Comparison of ENCODE assay signal across 10 cellular contexts in the genomic region with DNA sequence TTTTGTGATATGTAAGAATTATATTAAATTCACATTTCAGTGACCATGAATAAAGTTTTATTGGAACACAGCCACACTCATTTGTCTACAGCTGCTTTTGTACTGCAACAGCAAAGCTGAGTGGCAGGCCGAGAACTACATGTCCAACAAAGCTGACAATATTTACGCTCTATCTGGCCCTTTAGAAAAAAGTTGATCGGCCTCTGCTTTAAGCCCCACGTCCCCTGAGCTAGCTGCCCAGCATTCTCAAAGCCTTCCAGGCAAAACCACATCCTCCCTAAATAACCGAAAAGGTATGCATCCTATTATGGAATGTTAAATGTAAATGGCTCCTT. TPM values are rescaled to one million over a fixed set of nuclear protein-coding genes. Genes with fewer than 3 reads are reported as not detected.
A peak's percentile ranks its signal among the peaks of the same experiment; 100 is the strongest.
DNase-seq lines count a peak whose midpoint lies in the region; TF ChIP-seq lines count a peak whose summit lies in the region.
"Had no signal": no experiment of that assay in that cellular context is flagged by ENCODE, and none has a peak within 500 bp of the region (broad histone marks: within the 10 kb centered on the region; RNA-seq: fewer than 3 reads in every experiment).

No MANE protein-coding gene starts in this region.

- no peak overlapping the region for H4K8ac ChIP-seq in neuronal stem cell (ENCODE audit: low read depth, low read length)

- H3K79me1 ChIP-seq in neuronal stem cell (ENCODE audit: low read depth, low read length): peaks cover 2% of the 10 kb centered on the region

- peaks cover 96% of the 10 kb centered on the region for H3K4me1 Mint-ChIP-seq in chondrocyte (ENCODE audit: low read depth)

- no peak overlapping the region for H3K14ac ChIP-seq in neuronal stem cell (ENCODE audit: low read length)

- H2AFZ ChIP-seq in neuronal stem cell (ENCODE audit: low read length): no peak overlapping the region

- H2BK120ac ChIP-seq in neuronal stem cell (ENCODE audit: low read depth, low read length): no peak overlapping the region

- H3K4me3 ChIP-seq in neuronal stem cell (ENCODE audit: low read length in 2 of 2) (no peak overlapping the region), ascending aorta (no peak overlapping the region)

- H3K9ac ChIP-seq in neuronal stem cell (ENCODE audit: low read depth, low read length, poor library complexity): peak overlapping the region; percentile 34

- no peak overlapping the region for H2BK12ac ChIP-seq in neuronal stem cell (ENCODE audit: low read length)

- no peaks in the 10 kb centered on the region for H3K27me3 Mint-ChIP-seq in chondrocyte (ENCODE audit: low read depth)

- no CpG with 5 or more reads among the region's 5 CpGs for WGBS in neuronal stem cell (ENCODE audit: extremely low coverage in 2 of 2, insufficient read length in 2 of 2, insufficient replicate concordance in 1 of 2), 2 donors

- H3K27ac ChIP-seq in neuronal stem cell (replicated peaks; ENCODE audit: low read length) (no peak overlapping the region), ascending aorta (peak overlapping the region in 1 of 2 donors; percentile 38)

- H3K4me1 ChIP-seq in neuronal stem cell (ENCODE audit: control insufficient read depth in 2 of 2, insufficient read depth in 1 of 2, low read depth in 1 of 2, low read length in 2 of 2) (peaks cover 54 to 62% of the 10 kb centered on the region in 2 donors), ascending aorta (peaks cover 6 to 19% of the 10 kb centered on the region in 2 donors)

- H3K36me3 ChIP-seq in neuronal stem cell (replicated peaks in 1 of 2; ENCODE audit: control insufficient read depth in 2 of 2, insufficient read depth in 2 of 2, low read length in 2 of 2) (peaks cover 51 to 95% of the 10 kb centered on the region in 2 donors), ascending aorta (no peaks in the 10 kb centered on the region)

- H3K4ac ChIP-seq in neuronal stem cell (ENCODE audit: low read length): no peak overlapping the region

- no peak overlapping the region for H4K91ac ChIP-seq in neuronal stem cell (ENCODE audit: low read depth, low read length, poor library complexity)

- H3K27me3 ChIP-seq in neuronal stem cell (ENCODE audit: control insufficient read depth in 3 of 3, insufficient read depth in 3 of 3, low read depth in 1 of 3, low read length in 3 of 3) (no peaks in the 10 kb centered on the region), ascending aorta (no peaks in the 10 kb centered on the region)

- no peak overlapping the region for H3K18ac ChIP-seq in neuronal stem cell (ENCODE audit: low read length)

- peaks cover 7% of the 10 kb centered on the region for H3K36me3 Mint-ChIP-seq in chondrocyte (ENCODE audit: low read depth)

- H2AK5ac ChIP-seq in neuronal stem cell (ENCODE audit: low read depth, low read length): no peak overlapping the region

- no peak overlapping the region for H2BK15ac ChIP-seq in neuronal stem cell (ENCODE audit: low read length)

- H2BK5ac ChIP-seq in neuronal stem cell (ENCODE audit: low read length): no peak overlapping the region

- intact Hi-C loops in ascending aorta (cut with DNase I): loop anchor here (10.0 kb wide), 1 partner anchor 1455 kb away; no protein-coding TSS in a partner anchor

- no peaks in the 10 kb centered on the region for H3K9me3 Mint-ChIP-seq in chondrocyte (ENCODE audit: low read depth)

- H3K27ac Mint-ChIP-seq in chondrocyte (ENCODE audit: unreplicated experiment): peak overlapping the region; percentile 85

- TF ChIP-seq CTCF in chondrocyte (IDR thresholded peaks at IDR 0.05): no peak
- TF ChIP-seq CTCF in ascending aorta (IDR thresholded peaks at IDR 0.05): no peak

- DNase-seq in Daoy (ENCODE audit: low read depth): peak; percentile 83
- peak; percentile 84 for DNase-seq in RPMI7951 (ENCODE audit: low read depth)
- DNase-seq in chondrocyte (ENCODE audit: low spot score): no peak
- DNase-seq in neuronal stem cell (ENCODE audit: low spot score): no peak
- DNase-seq in ascending aorta (ENCODE audit: low spot score in 2 of 2): no peak
- no peak for DNase-seq in SHP77 treated with DMSO at 0.1 percent for 48 hours (lab: John Stamatoyannopoulos, UW)
- no peak for DNase-seq in AG20443 (ENCODE audit: low spot score)
- DNase-seq in NCI-H2196 treated with DMSO at 0.1 percent for 48 hours (lab: John Stamatoyannopoulos, UW; ENCODE audit: unreplicated experiment): no peak
- DNase-seq: activated effector memory CD4-positive, alpha-beta T cell treated with Interleukin-2 at 50 U/mL for 16 hours; small intestine had no signal

- H3K4me2 ChIP-seq in neuronal stem cell (ENCODE audit: insufficient read depth, low read length, poor library complexity, severe bottlenecking): no peak overlapping the region

- no peak overlapping the region for H3K23ac ChIP-seq in neuronal stem cell (ENCODE audit: low read depth, low read length, poor library complexity)

- H3K9me3 ChIP-seq in neuronal stem cell (replicated peaks in 1 of 2; ENCODE audit: control insufficient read depth in 2 of 2, insufficient read depth in 1 of 2, low read depth in 1 of 2, low read length in 2 of 2) (no peaks in the 10 kb centered on the region), ascending aorta (no peaks in the 10 kb centered on the region)

- H3K4me3 Mint-ChIP-seq in chondrocyte (ENCODE audit: unreplicated experiment): peak overlapping the region; percentile 17

RNA-seq across cellular contexts. Expression of gene SLC2A1, which starts 8.6 kb away (rescaled TPM):
- 193 and 305 TPM in 2 replicates for total RNA-seq in Daoy (2014; rRNA removed; shearing (Covaris generic))
- total RNA-seq in RPMI7951 (2014; rRNA removed; shearing (Covaris generic)): 192 and 248 TPM in 2 replicates
- 141 to 192 TPM (median 190 TPM) in 3 replicates for total RNA-seq in chondrocyte
- polyA plus RNA-seq in neuronal stem cell (2013, experiment 1 of 2): 350 TPM
- polyA plus RNA-seq in neuronal stem cell (2013, experiment 2 of 2): 351 TPM
- total RNA-seq in ascending aorta: 15.5 TPM

Comparison
In these comparisons a context has a peak if more than half of its experiments do, and no peak if none do; other contexts are left out.
1. DNase-seq: peak in Daoy (single experiment) and RPMI7951 (single experiment); none in chondrocyte (single experiment), neuronal stem cell (single experiment), ascending aorta (0 of 2), SHP77 treated with DMSO at 0.1 percent for 48 hours (single experiment), AG20443 (single experiment) and NCI-H2196 treated with DMSO at 0.1 percent for 48 hours (single experiment).